8 cellular contexts compared by ENCODE assay signal in genomic region chr5:143405747-143406098, GRCh38. TPM values are rescaled to one million over a fixed set of nuclear protein-coding genes. Genes with fewer than 3 reads are reported as not detected.
A peak's percentile ranks its signal among the peaks of the same experiment; 100 is the strongest.
DNase-seq lines count a peak whose midpoint lies in the region; ATAC-seq and TF ChIP-seq lines count a peak whose summit lies in the region.

No MANE protein-coding gene starts in this region.

- peak overlapping the region; percentile 85 for H3K9ac ChIP-seq in iPS-15b (ENCODE audit: low read depth, low read length)

- TF ChIP-seq CTCF in HL-60 (IDR thresholded peaks at IDR 0.05; ENCODE audit: insufficient read depth, low read length) (no peak), GM13976 (IDR thresholded peaks at IDR 0.05; ENCODE audit: borderline replicate concordance, control extremely low read depth, extremely low read depth, insufficient read depth, missing control alignments) (no peak)

- ATAC-seq in activated T-helper 17 cell treated with anti-CD3 and anti-CD28 coated beads, Interleukin-2, amount 50 U/mL, for 72 hours (replicated peaks): no peak
- no peak for ATAC-seq in stimulated activated naive B cell treated with anti-CD40 and anti-IgM and Interleukin-4, amounts not matched to agents 10 μg/mL and 1 μg/mL and 100 μg/mL, for 72 hours (replicated peaks)
- no peak for ATAC-seq in HG03469 (IDR thresholded peaks at IDR 0.05; ENCODE audit: unreplicated experiment)

- H3K4me1 ChIP-seq in iPS-15b (ENCODE audit: control insufficient read depth, insufficient read depth, low read length): peaks cover 13% of the 10 kb centered on the region

- DNase-seq in HL-60 (ENCODE audit: low read depth in 1 of 2, low spot score in 1 of 2) (no peak), NCI-H1417 treated with DMSO at 0.1 percent for 48 hours (lab: John Stamatoyannopoulos, UW) (no peak), GM13976 (ENCODE audit: low spot score) (no peak), SW480 (ENCODE audit: low spot score) (no peak)
- DNase-seq in stimulated activated naive B cell treated with anti-CD40 and anti-IgM and Interleukin-4, amounts not matched to agents 10 μg/mL and 1 μg/mL and 100 μg/mL, for 72 hours: no peak

- no peaks in the 10 kb centered on the region for H3K27me3 Mint-ChIP-seq in activated T-helper 17 cell treated with anti-CD3 and anti-CD28 coated beads, Interleukin-2, amount 50 U/mL, for 72 hours
- H3K27me3 Mint-ChIP-seq in stimulated activated naive B cell treated with anti-CD40 and anti-IgM and Interleukin-4, amounts not matched to agents 10 μg/mL and 1 μg/mL and 100 μg/mL, for 72 hours: no peaks in the 10 kb centered on the region

- H3K27me3 ChIP-seq in HL-60 (ENCODE audit: insufficient read depth, poor library complexity, severe bottlenecking) (no peaks in the 10 kb centered on the region), iPS-15b (ENCODE audit: control insufficient read depth, insufficient read depth, low read length) (peaks cover 19% of the 10 kb centered on the region)

- peak overlapping the region; percentile 95 for H3K27ac Mint-ChIP-seq in activated T-helper 17 cell treated with anti-CD3 and anti-CD28 coated beads, Interleukin-2, amount 50 U/mL, for 72 hours
- peak overlapping the region; percentile 100 for H3K27ac Mint-ChIP-seq in stimulated activated naive B cell treated with anti-CD40 and anti-IgM and Interleukin-4, amounts not matched to agents 10 μg/mL and 1 μg/mL and 100 μg/mL, for 72 hours

- H3K36me3 ChIP-seq in iPS-15b (ENCODE audit: control insufficient read depth, insufficient read depth, low read length): no peaks in the 10 kb centered on the region

- peak overlapping the region; percentile 99 for H3K27ac ChIP-seq in HL-60 (replicated peaks)

- H3K4me3 Mint-ChIP-seq in activated T-helper 17 cell treated with anti-CD3 and anti-CD28 coated beads, Interleukin-2, amount 50 U/mL, for 72 hours: peak overlapping the region; percentile 90
- H3K4me3 Mint-ChIP-seq in stimulated activated naive B cell treated with anti-CD40 and anti-IgM and Interleukin-4, amounts not matched to agents 10 μg/mL and 1 μg/mL and 100 μg/mL, for 72 hours: peak overlapping the region; percentile 84 to 89

- no peaks in the 10 kb centered on the region for H3K9me3 ChIP-seq in iPS-15b (ENCODE audit: control insufficient read depth, insufficient read depth, low read length)

- peak overlapping the region; percentile 95 for H3K4me3 ChIP-seq in HL-60 (replicated peaks; ENCODE audit: insufficient read depth, low read length)
- H3K4me3 ChIP-seq in iPS-15b (ENCODE audit: low read depth, low read length): peak overlapping the region; percentile 81

- peaks cover 20% of the 10 kb centered on the region for H3K4me1 Mint-ChIP-seq in activated T-helper 17 cell treated with anti-CD3 and anti-CD28 coated beads, Interleukin-2, amount 50 U/mL, for 72 hours
- H3K4me1 Mint-ChIP-seq in stimulated activated naive B cell treated with anti-CD40 and anti-IgM and Interleukin-4, amounts not matched to agents 10 μg/mL and 1 μg/mL and 100 μg/mL, for 72 hours: peaks cover 13 to 29% of the 10 kb centered on the region in 2 donors

- H3K9me3 Mint-ChIP-seq in activated T-helper 17 cell treated with anti-CD3 and anti-CD28 coated beads, Interleukin-2, amount 50 U/mL, for 72 hours: no peaks in the 10 kb centered on the region
- no peaks in the 10 kb centered on the region for H3K9me3 Mint-ChIP-seq in stimulated activated naive B cell treated with anti-CD40 and anti-IgM and Interleukin-4, amounts not matched to agents 10 μg/mL and 1 μg/mL and 100 μg/mL, for 72 hours

- in situ Hi-C loops in GM13976 (cut with MboI; ENCODE audit: low sequenced_read_pairs, unreplicated experiment): loop anchor here (10.0 to 25.0 kb wide), 2 partner anchors 419 to 557 kb away; no protein-coding TSS in a partner anchor

- H3K36me3 Mint-ChIP-seq in activated T-helper 17 cell treated with anti-CD3 and anti-CD28 coated beads, Interleukin-2, amount 50 U/mL, for 72 hours (ENCODE audit: low read depth): peaks cover 14% of the 10 kb centered on the region
- H3K36me3 Mint-ChIP-seq in stimulated activated naive B cell treated with anti-CD40 and anti-IgM and Interleukin-4, amounts not matched to agents 10 μg/mL and 1 μg/mL and 100 μg/mL, for 72 hours: peaks cover 0 to 5% of the 10 kb centered on the region in 2 donors

RNA-seq across cellular contexts. Expression of gene NR3C1, which starts 2.2 kb away (rescaled TPM):
- total RNA-seq in activated T-helper 17 cell treated with anti-CD3 and anti-CD28 coated beads, Interleukin-2, amount 50 U/mL, for 72 hours: 10 to 100 TPM; 33.2 to 48.3 TPM
